Comparison of ENCODE assay signal across 8 cellular contexts in the genomic region with DNA sequence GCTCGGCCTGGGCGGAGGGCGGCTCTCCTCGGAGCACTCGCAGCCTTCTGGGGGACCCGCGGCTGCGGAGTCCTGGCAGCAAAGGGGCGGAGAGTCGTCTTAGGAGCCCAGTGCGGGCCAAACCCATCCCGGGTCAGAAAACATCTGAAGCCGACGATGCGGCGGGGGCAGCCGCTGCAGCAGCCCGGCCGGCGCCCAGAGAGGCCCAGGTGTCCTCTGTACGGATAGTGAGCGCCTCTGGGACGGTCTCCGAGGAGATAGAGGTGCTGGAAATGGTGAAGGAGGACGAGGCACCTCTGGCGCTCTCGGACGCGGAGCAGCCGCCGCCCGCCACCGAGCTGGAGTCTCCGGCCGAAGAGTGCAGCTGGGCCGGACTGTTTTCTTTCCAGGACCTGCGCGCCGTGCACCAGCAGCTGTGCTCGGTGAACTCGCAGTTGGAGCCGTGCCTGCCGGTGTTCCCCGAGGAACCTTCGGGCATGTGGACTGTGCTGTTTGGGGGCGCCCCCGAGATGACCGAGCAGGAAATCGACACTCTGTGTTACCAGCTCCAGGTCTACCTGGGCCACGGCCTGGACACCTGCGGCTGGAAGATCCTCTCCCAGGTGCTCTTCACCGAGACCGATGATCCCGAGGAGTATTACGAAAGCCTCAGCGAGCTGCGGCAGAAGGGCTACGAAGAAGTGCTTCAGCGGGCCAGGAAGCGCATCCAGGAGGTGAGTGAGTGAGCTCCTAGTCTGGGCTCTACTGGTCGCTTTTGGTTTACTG. TPM values are rescaled to one million over a fixed set of nuclear protein-coding genes. Genes with fewer than 3 reads are reported as not detected.
DNase-seq lines count a peak whose midpoint lies in the region; ATAC-seq and TF ChIP-seq lines count a peak whose summit lies in the region.

No MANE protein-coding gene starts in this region.

- peaks cover 19% of the 10 kb centered on the region for H3F3A ChIP-seq in neural progenitor cell (ENCODE audit: low read depth)

- H3K9ac ChIP-seq in NT2/D1 (ENCODE audit: insufficient read length, low read depth) (peak overlapping the region; percentile 83), neural progenitor cell (peak overlapping the region; percentile 14)

- 0 to 2% methylated on average over 11 to 26 of the region's 61 CpGs for whole genome bisulfite sequencing in upper lobe of left lung, 2 donors

- H3K36me3 ChIP-seq in NT2/D1 (ENCODE audit: insufficient read depth, insufficient read length, low read length): no peaks in the 10 kb centered on the region
- no peaks in the 10 kb centered on the region for H3K36me3 ChIP-seq in neural progenitor cell
- H3K36me3 ChIP-seq in upper lobe of left lung: no peaks in the 10 kb centered on the region

- no peaks in the 10 kb centered on the region for H3K4me1 ChIP-seq in NT2/D1 (ENCODE audit: insufficient read depth, insufficient read length)
- peaks cover 7% of the 10 kb centered on the region for H3K4me1 ChIP-seq in neural progenitor cell
- peaks cover 19 to 39% (median 32%) of the 10 kb centered on the region in 4 donors for H3K4me1 ChIP-seq in upper lobe of left lung

- H3K27ac Mint-ChIP-seq in activated T-helper 2 cell treated with anti-CD3 and anti-CD28 coated beads, Interferon-gamma antibody, Interleukin-2, Interleukin-4, amounts not matched to agents 10 μg/mL and 5 μg/mL and 100 μg/mL, durations not matched to agents 14 hours and 24 hours and 36 hours: peak overlapping the region; percentile 75
- H3K27ac Mint-ChIP-seq in neural progenitor cell: peak overlapping the region; percentile 46

- H3K27ac ChIP-seq in neural progenitor cell (no peak overlapping the region), upper lobe of left lung (peak overlapping the region; percentile 76 to 96 (median 90))

- H3K27me3 ChIP-seq in NT2/D1 (ENCODE audit: insufficient read depth, insufficient read length) (peaks cover 7% of the 10 kb centered on the region), neural progenitor cell (peaks cover 15% of the 10 kb centered on the region), upper lobe of left lung (no peaks in the 10 kb centered on the region)

- no peaks in the 10 kb centered on the region for H3K9me3 ChIP-seq in NT2/D1 (ENCODE audit: insufficient read depth, low read length)
- H3K9me3 ChIP-seq in neural progenitor cell (ENCODE audit: low read depth): no peaks in the 10 kb centered on the region
- no peaks in the 10 kb centered on the region for H3K9me3 ChIP-seq in upper lobe of left lung

- DNase-seq in NCI-H2227 (lab: John Stamatoyannopoulos, UW; ENCODE audit: unreplicated experiment) (peak; percentile 18), NCI-H2227 treated with DMSO at 0.1 percent for 48 hours (lab: John Stamatoyannopoulos, UW) (no peak), NT2/D1 (ENCODE audit: low read depth, low spot score) (no peak), fibroblast of villous mesenchyme (ENCODE audit: low read depth) (peak; percentile 43), neural progenitor cell (ENCODE audit: low spot score) (peak; percentile 65), upper lobe of left lung (peak; percentile 50 to 89)
- peak; percentile 25 for DNase-seq in activated T-helper 2 cell treated with anti-CD3 and anti-CD28 coated beads, Interferon-gamma antibody, Interleukin-2, Interleukin-4, amounts not matched to agents 10 μg/mL and 5 μg/mL and 100 μg/mL, durations not matched to agents 14 hours and 24 hours and 36 hours (ENCODE audit: low spot score)

- no peaks in the 10 kb centered on the region for H3K27me3 Mint-ChIP-seq in activated T-helper 2 cell treated with anti-CD3 and anti-CD28 coated beads, Interferon-gamma antibody, Interleukin-2, Interleukin-4, amounts not matched to agents 10 μg/mL and 5 μg/mL and 100 μg/mL, durations not matched to agents 14 hours and 24 hours and 36 hours (ENCODE audit: low read depth)
- H3K27me3 Mint-ChIP-seq in neural progenitor cell (ENCODE audit: insufficient read depth, low read depth): no peaks in the 10 kb centered on the region

- peaks cover 3% of the 10 kb centered on the region for H3K36me3 Mint-ChIP-seq in activated T-helper 2 cell treated with anti-CD3 and anti-CD28 coated beads, Interferon-gamma antibody, Interleukin-2, Interleukin-4, amounts not matched to agents 10 μg/mL and 5 μg/mL and 100 μg/mL, durations not matched to agents 14 hours and 24 hours and 36 hours (ENCODE audit: low read depth)
- H3K36me3 Mint-ChIP-seq in neural progenitor cell: peaks cover 3% of the 10 kb centered on the region

- no peak for TF ChIP-seq EP300 in upper lobe of left lung (IDR thresholded peaks at IDR 0.05)

- no peaks in the 10 kb centered on the region for H3K9me3 Mint-ChIP-seq in activated T-helper 2 cell treated with anti-CD3 and anti-CD28 coated beads, Interferon-gamma antibody, Interleukin-2, Interleukin-4, amounts not matched to agents 10 μg/mL and 5 μg/mL and 100 μg/mL, durations not matched to agents 14 hours and 24 hours and 36 hours
- H3K9me3 Mint-ChIP-seq in neural progenitor cell: no peaks in the 10 kb centered on the region

- intact Hi-C loops in activated T-helper 2 cell treated with anti-CD3 and anti-CD28 coated beads, Interferon-gamma antibody, Interleukin-2, Interleukin-4, amounts not matched to agents 10 μg/mL and 5 μg/mL and 100 μg/mL, durations not matched to agents 14 hours and 24 hours and 36 hours (cut with micrococcal nuclease): loop anchor here (1.0 to 10.0 kb wide), 4 partner anchors 276 to 1418 kb away; a partner anchor contains a TSS

- ATAC-seq in HG03064 (IDR thresholded peaks at IDR 0.05; ENCODE audit: low read depth, unreplicated experiment) (peak; percentile 22), upper lobe of left lung (ENCODE audit: low FRiP score in 2 of 2) (peak; percentile 52 to 54)

- peaks cover 58% of the 10 kb centered on the region for H3K79me2 ChIP-seq in neural progenitor cell (ENCODE audit: low read depth)

- TF ChIP-seq POLR2A in upper lobe of left lung (IDR thresholded peaks at IDR 0.05): peak in 1 of 4 donors; percentile 21

- peak overlapping the region; percentile 96 for H3K4me2 ChIP-seq in neural progenitor cell

- peak overlapping the region; percentile 99 for H2AFZ ChIP-seq in neural progenitor cell (replicated peaks)

- H4K20me1 ChIP-seq in neural progenitor cell (ENCODE audit: low read depth): peaks cover 54% of the 10 kb centered on the region

- H3K4me3 Mint-ChIP-seq in activated T-helper 2 cell treated with anti-CD3 and anti-CD28 coated beads, Interferon-gamma antibody, Interleukin-2, Interleukin-4, amounts not matched to agents 10 μg/mL and 5 μg/mL and 100 μg/mL, durations not matched to agents 14 hours and 24 hours and 36 hours (ENCODE audit: low read depth): peak overlapping the region; percentile 86
- H3K4me3 Mint-ChIP-seq in neural progenitor cell: peak overlapping the region; percentile 88

- H3K4me3 ChIP-seq in NT2/D1 (ENCODE audit: insufficient read length, low read depth) (peak overlapping the region; percentile 75), fibroblast of villous mesenchyme (ENCODE audit: low read depth, low read length) (peak overlapping the region; percentile 75), neural progenitor cell (peak overlapping the region; percentile 85), upper lobe of left lung (peak overlapping the region; percentile 72 to 97 (median 94))

- peaks cover 27% of the 10 kb centered on the region for H3K4me1 Mint-ChIP-seq in activated T-helper 2 cell treated with anti-CD3 and anti-CD28 coated beads, Interferon-gamma antibody, Interleukin-2, Interleukin-4, amounts not matched to agents 10 μg/mL and 5 μg/mL and 100 μg/mL, durations not matched to agents 14 hours and 24 hours and 36 hours (ENCODE audit: low read depth)
- peaks cover 22% of the 10 kb centered on the region for H3K4me1 Mint-ChIP-seq in neural progenitor cell

- TF ChIP-seq CTCF in fibroblast of villous mesenchyme (IDR thresholded peaks at IDR 0.05; ENCODE audit: insufficient read depth, low read depth, low read length) (no peak), neural progenitor cell (IDR thresholded peaks at IDR 0.05) (no peak), upper lobe of left lung (IDR thresholded peaks at IDR 0.05) (no peak)

RNA-seq across cellular contexts. Expression of a gene that starts 1.2 kb away (rescaled TPM):
- total RNA-seq in activated T-helper 2 cell treated with anti-CD3 and anti-CD28 coated beads, Interferon-gamma antibody, Interleukin-2, Interleukin-4, amounts not matched to agents 10 μg/mL and 5 μg/mL and 100 μg/mL, durations not matched to agents 14 hours and 24 hours and 36 hours: 4.4 and 5.8 TPM in 2 replicates
- 9.1 and 9.3 TPM in 2 replicates for total RNA-seq in fibroblast of villous mesenchyme
- total RNA-seq in neural progenitor cell (ENCODE audit: low replicate concordance): 13.0 and 16.5 TPM in 2 replicates
- 10 to 100 TPM in 4 of 6 donors, 1 to 10 TPM in 2; 7.9 to 28.8 (median 11.9) TPM for total RNA-seq in upper lobe of left lung

Comparison
In these comparisons a context has a peak if more than half of its experiments do, and no peak if none do; other contexts are left out.
1. DNase-seq: peak in NCI-H2227 (single experiment), activated T-helper 2 cell treated with anti-CD3 and anti-CD28 coated beads, Interferon-gamma antibody, Interleukin-2, Interleukin-4, amounts not matched to agents 10 μg/mL and 5 μg/mL and 100 μg/mL, durations not matched to agents 14 hours and 24 hours and 36 hours (single experiment), fibroblast of villous mesenchyme (single experiment), neural progenitor cell (single experiment) and upper lobe of left lung (2 of 2); none in NCI-H2227 treated with DMSO at 0.1 percent for 48 hours (single experiment) and NT2/D1 (single experiment).
2. Peak in every context shown above with its lines, with median percentiles within 50 percentile points of each other: H3K4me3 ChIP-seq.